9 cellular contexts compared by ENCODE assay signal in the genomic region with DNA sequence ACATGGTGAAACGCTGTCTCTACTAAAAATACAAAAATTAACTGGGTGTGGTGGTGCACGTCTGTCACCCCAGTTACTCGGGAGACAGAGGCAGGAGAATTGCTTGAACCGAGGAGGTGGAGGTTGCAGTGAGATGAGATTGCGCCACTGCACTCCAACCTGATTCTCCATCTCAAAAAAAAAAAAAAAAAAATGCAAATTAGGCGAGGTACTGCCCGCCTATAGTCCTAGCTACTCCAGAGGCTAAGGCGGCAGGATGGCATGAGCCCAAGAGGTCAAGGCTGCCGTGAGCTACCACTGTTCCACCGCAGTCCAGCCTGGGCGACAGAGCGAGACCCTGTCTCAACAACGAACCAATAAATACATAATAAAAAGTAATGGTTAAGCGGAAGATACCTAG. TPM values are rescaled to one million over a fixed set of nuclear protein-coding genes. Genes with fewer than 3 reads are reported as not detected.
DNase-seq lines count a peak whose midpoint lies in the region; ATAC-seq and TF ChIP-seq lines count a peak whose summit lies in the region.
"Had no signal": no experiment of that assay in that cellular context is flagged by ENCODE, and none has a peak within 500 bp of the region (broad histone marks: within the 10 kb centered on the region; RNA-seq: fewer than 3 reads in every experiment).

No MANE protein-coding gene starts in this region.

- peak overlapping the region; percentile 65 for H2AFZ ChIP-seq in smooth muscle cell (ENCODE audit: low read depth)

- H3K27ac ChIP-seq in RWPE2 (ENCODE audit: poor library complexity, severe bottlenecking): peak overlapping the region; percentile 76
- peak overlapping the region; percentile 90 for H3K27ac ChIP-seq in smooth muscle cell (ENCODE audit: low read depth)

- no peaks in the 10 kb centered on the region for H3K27me3 ChIP-seq in RWPE2 (ENCODE audit: insufficient read depth, poor library complexity, severe bottlenecking)
- H3K27me3 ChIP-seq in smooth muscle cell (ENCODE audit: low read depth): no peaks in the 10 kb centered on the region

- peaks cover 21% of the 10 kb centered on the region for H3K4me1 ChIP-seq in RWPE2 (ENCODE audit: insufficient read depth, poor library complexity, severe bottlenecking)
- peaks cover 23% of the 10 kb centered on the region for H3K4me1 ChIP-seq in smooth muscle cell (ENCODE audit: low read depth)

- peaks cover 34% of the 10 kb centered on the region for H4K20me1 ChIP-seq in smooth muscle cell (ENCODE audit: low read depth)

- H3K4me3 ChIP-seq in RWPE2 (ENCODE audit: severe bottlenecking) (peak overlapping the region; percentile 79), fibroblast of the aortic adventitia (ENCODE audit: low read depth, low read length) (peak overlapping the region; percentile 75), smooth muscle cell (peak overlapping the region; percentile 78)

- WGBS in smooth muscle cell (ENCODE audit: low lambda C conversion rate): 37% methylated on average over 13 of the region's 14 CpGs

- DNase-seq in NCI-H748 (lab: John Stamatoyannopoulos, UW; ENCODE audit: unreplicated experiment): peak; percentile 30
- no peak for DNase-seq in NCI-H748 treated with DMSO at 0.1 percent for 48 hours (lab: John Stamatoyannopoulos, UW)
- no peak for DNase-seq in RWPE2 (ENCODE audit: low spot score)
- DNase-seq in fibroblast of the aortic adventitia (ENCODE audit: low read depth): no peak
- DNase-seq in smooth muscle cell (lab: John Stamatoyannopoulos, UW; ENCODE audit: unreplicated experiment): no peak
- no peak for DNase-seq in occipital lobe (lab: John Stamatoyannopoulos, UW)
- DNase-seq in NCI-H187 treated with DMSO at 0.1 percent for 48 hours (lab: John Stamatoyannopoulos, UW): no peak

- H3F3A ChIP-seq in smooth muscle cell (ENCODE audit: low read depth): peaks cover 2% of the 10 kb centered on the region

- peaks cover 37% of the 10 kb centered on the region for H3K79me2 ChIP-seq in smooth muscle cell (ENCODE audit: low read depth)

- H3K36me3 ChIP-seq in RWPE2 (ENCODE audit: low read depth): peaks cover 29% of the 10 kb centered on the region
- H3K36me3 ChIP-seq in smooth muscle cell (ENCODE audit: low read depth): no peaks in the 10 kb centered on the region
- H3K36me3 ChIP-seq: thoracic aorta had no signal

- peak overlapping the region; percentile 78 for H3K9ac ChIP-seq in smooth muscle cell (ENCODE audit: low read depth)

- H3K9me3 ChIP-seq in RWPE2 (ENCODE audit: severe bottlenecking) (no peaks in the 10 kb centered on the region), smooth muscle cell (replicated peaks; ENCODE audit: low read depth) (no peaks in the 10 kb centered on the region)
- H3K9me3 ChIP-seq: thoracic aorta had no signal

- no peak for ATAC-seq in RWPE2 (ENCODE audit: low read depth)
- no peak for ATAC-seq in activated CD4-positive, CD25-positive, alpha-beta regulatory T cell treated with anti-CD3 and anti-CD28 coated beads, Interleukin-2, amount 50 U/mL, for 24 hours

- H3K4me2 ChIP-seq in smooth muscle cell: peak overlapping the region; percentile 99

- TF ChIP-seq CTCF in RWPE2 (IDR thresholded peaks at IDR 0.05; ENCODE audit: poor library complexity, severe bottlenecking): no peak
- TF ChIP-seq CTCF in fibroblast of the aortic adventitia (IDR thresholded peaks at IDR 0.05; ENCODE audit: insufficient read depth, low read length): no peak
- no peak for TF ChIP-seq CTCF in smooth muscle cell (IDR thresholded peaks at IDR 0.05; ENCODE audit: borderline replicate concordance, insufficient read depth, poor library complexity, severe bottlenecking)

RNA-seq across cellular contexts. Expression of a gene that starts 1.1 kb away (rescaled TPM):
- total RNA-seq in fibroblast of the aortic adventitia (ENCODE audit: low replicate concordance) (198 and 225 TPM in 2 replicates), smooth muscle cell (168 and 198 TPM in 2 replicates), occipital lobe (146 TPM)
- 222 and 241 TPM in 2 replicates for polyA plus RNA-seq in smooth muscle cell

RNA-seq across cellular contexts. Expression of a gene that starts 36.7 kb away (rescaled TPM):
- total RNA-seq in fibroblast of the aortic adventitia (ENCODE audit: low replicate concordance) (0.18 TPM in 1 of 2 replicates, not detected in the other), smooth muscle cell (0.54 TPM in 1 of 2 replicates, not detected in the other), occipital lobe (2.5 TPM)
- 0.39 TPM in 1 of 2 replicates, not detected in the other for polyA plus RNA-seq in smooth muscle cell
